ENCODE assay signal across 1 cellular context in genomic region chr17:50533185-50533584, GRCh38.
TF ChIP-seq lines count a peak whose summit lies in the region.

No MANE protein-coding gene starts in this region.

TF ChIP-seq in HCT116, 20 proteins besides CTCF, POLR2A, EP300 and RAD21:
- TF ChIP-seq ZFX (IDR thresholded peaks at IDR 0.05) (no peak), CBX3 (IDR thresholded peaks at IDR 0.05; ENCODE audit: low read depth) (no peak)
